Comparison of ENCODE assay signal across 15 cellular contexts in genomic region chr10:16943301-16944080, GRCh38.
DNase-seq lines count a peak whose midpoint lies in the region; ATAC-seq, FAIRE-seq and TF ChIP-seq lines count a peak whose summit lies in the region.
"Had no signal": no experiment of that assay in that cellular context is flagged by ENCODE, and none has a peak within 500 bp of the region (broad histone marks: within the 10 kb centered on the region; RNA-seq: fewer than 3 reads in every experiment).

No MANE protein-coding gene starts in this region.

- H3K27me3 ChIP-seq in skeletal muscle satellite cell (ENCODE audit: control insufficient read depth, insufficient read depth, low read length) = no peaks in the 10 kb centered on the region
- H3K27me3 ChIP-seq: pancreas had no signal

- H3K4me2 ChIP-seq in skeletal muscle satellite cell (ENCODE audit: low read length) = peak overlapping the region; percentile 39

- peak; percentile 80 for DNase-seq in DMS114 treated with DMSO at 0.1 percent for 48 hours (lab: John Stamatoyannopoulos, UW; ENCODE audit: unreplicated experiment)
- DNase-seq in fibroblast of pulmonary artery (ENCODE audit: low read depth) = peak; percentile 28
- DNase-seq in retina = no peak
- DNase-seq in activated gamma-delta T cell (lab: John Stamatoyannopoulos, UW) = no peak
- DNase-seq in activated CD8-positive, alpha-beta memory T cell treated with anti-CD3 and anti-CD28 coated beads for 24 hours = no peak
- DNase-seq: activated CD4-positive, alpha-beta T cell treated with anti-CD3 and anti-CD28 coated beads for 48 hours; activated T-cell treated with anti-CD3 and anti-CD28 coated beads, Interleukin-2, amount 50 U/mL, for 72 hours; endodermal cell; lower lobe of right lung; pancreas; stimulated activated CD4-positive, alpha-beta T cell treated with anti-CD3 and anti-CD28 coated beads, Interleukin-2, amount 100 ng/mL, for 24 hours had no signal

- no peak for TF ChIP-seq CTCF in fibroblast of pulmonary artery (IDR thresholded peaks at IDR 0.05; ENCODE audit: low read length, missing control alignments)

- no peaks in the 10 kb centered on the region for H3K36me3 ChIP-seq in skeletal muscle satellite cell (ENCODE audit: insufficient read depth, low read length)
- H3K36me3 ChIP-seq: HAP-1, lower lobe of right lung, pancreas had no signal

- H3K9me3 ChIP-seq in skeletal muscle satellite cell (replicated peaks; ENCODE audit: low read length) = no peaks in the 10 kb centered on the region
- H3K9me3 ChIP-seq: HAP-1, lower lobe of right lung, pancreas had no signal

- no peak overlapping the region for H3K4me3 ChIP-seq in fibroblast of pulmonary artery (replicated peaks; ENCODE audit: low read depth, low read length)
- no peak overlapping the region for H3K4me3 ChIP-seq in skeletal muscle satellite cell (ENCODE audit: low read length)
- H3K4me3 ChIP-seq: HAP-1, lower lobe of right lung, pancreas had no signal

- FAIRE-seq in TTC549 (lab: Jason Lieb, UNC) = peak; percentile 40
- FAIRE-seq: pancreas had no signal

- no peak overlapping the region for H3K9ac ChIP-seq in skeletal muscle satellite cell (ENCODE audit: low read depth, low read length)

- peaks cover 23% of the 10 kb centered on the region for H3K4me1 ChIP-seq in skeletal muscle satellite cell (ENCODE audit: control insufficient read depth, insufficient read depth, low read length)
- H3K4me1 ChIP-seq: lower lobe of right lung, pancreas had no signal

- ATAC-seq in HG02678 (IDR thresholded peaks at IDR 0.05; ENCODE audit: unreplicated experiment) = no peak
- ATAC-seq: activated T-cell treated with anti-CD3 and anti-CD28 coated beads, Interleukin-2, amount 50 U/mL, for 72 hours; lower lobe of right lung had no signal

Comparison
In these comparisons a context has a peak if more than half of its experiments do, and no peak if none do; other contexts are left out.
1. DNase-seq: peak in DMS114 treated with DMSO at 0.1 percent for 48 hours (single experiment) and fibroblast of pulmonary artery (single experiment); none in retina (single experiment), activated gamma-delta T cell (single experiment) and activated CD8-positive, alpha-beta memory T cell treated with anti-CD3 and anti-CD28 coated beads for 24 hours (single experiment).